Comparison of ENCODE assay signal across 26 cellular contexts in genomic region chr7:114155766-114156110, GRCh38.
"Had no signal": no experiment of that assay in that cellular context is flagged by ENCODE, and none has a peak within 500 bp of the region (broad histone marks: within the 10 kb centered on the region; RNA-seq: fewer than 3 reads in every experiment).

No MANE protein-coding gene starts in this region.

- H3K4me3 ChIP-seq: esophagus squamous epithelium, lower lobe of right lung, ovary, psoas muscle, sigmoid colon, spleen, testis, tibial artery, upper lobe of left lung had no signal

- H3K27ac ChIP-seq: esophagus squamous epithelium, lower lobe of right lung, ovary, psoas muscle, sigmoid colon, spleen, testis, tibial artery, upper lobe of left lung had no signal

- H3K4me1 Mint-ChIP-seq: natural killer cell; stimulated activated memory B cell treated with anti-CD40 and anti-IgM and Interleukin-4, amounts not matched to agents 10 μg/mL and 1 μg/mL and 100 μg/mL, for 72 hours had no signal

- H3K36me3 Mint-ChIP-seq: natural killer cell; stimulated activated memory B cell treated with anti-CD40 and anti-IgM and Interleukin-4, amounts not matched to agents 10 μg/mL and 1 μg/mL and 100 μg/mL, for 72 hours had no signal

- ATAC-seq: effector memory CD8-positive, alpha-beta T cell; left ventricle myocardium superior; lower lobe of right lung; natural killer cell; right cardiac atrium; stimulated activated memory B cell treated with anti-CD40 and anti-IgM and Interleukin-4, amounts not matched to agents 10 μg/mL and 1 μg/mL and 100 μg/mL, for 72 hours; stimulated activated naive CD8-positive, alpha-beta T cell treated with anti-CD3 and anti-CD28 coated beads, Interleukin-15, Interleukin-2, amounts not matched to agents 100 U/mL and 50 U/mL, for 24 hours had no signal

- H3K9me3 Mint-ChIP-seq: stimulated activated memory B cell treated with anti-CD40 and anti-IgM and Interleukin-4, amounts not matched to agents 10 μg/mL and 1 μg/mL and 100 μg/mL, for 72 hours had no signal

- H3K4me1 ChIP-seq: esophagus squamous epithelium, lower lobe of right lung, spleen, testis, tibial artery, upper lobe of left lung had no signal

- FAIRE-seq: endometrium, frontal cortex, keratinocyte, urothelium cell line had no signal

- H3K27me3 Mint-ChIP-seq: effector memory CD8-positive, alpha-beta T cell; stimulated activated memory B cell treated with anti-CD40 and anti-IgM and Interleukin-4, amounts not matched to agents 10 μg/mL and 1 μg/mL and 100 μg/mL, for 72 hours had no signal

- DNase-seq: cortex of kidney; effector memory CD8-positive, alpha-beta T cell; erythroblast; esophagus squamous epithelium; head of caudate nucleus; left ventricle myocardium superior; lower lobe of right lung; natural killer cell; occipital lobe; ovary; posterior cingulate gyrus; psoas muscle; right cardiac atrium; sigmoid colon; spleen; stimulated activated CD4-positive, alpha-beta T cell treated with anti-CD3 and anti-CD28 coated beads, Interleukin-4, amount 100 ng/mL, for 4 hours; stimulated activated naive CD8-positive, alpha-beta T cell treated with anti-CD3 and anti-CD28 coated beads, Interleukin-15, Interleukin-2, amounts not matched to agents 100 U/mL and 50 U/mL, for 24 hours; substantia nigra; testis; tibial artery; upper lobe of left lung had no signal

- H3K9me3 ChIP-seq: esophagus squamous epithelium, lower lobe of right lung, ovary, psoas muscle, sigmoid colon, spleen, testis, tibial artery, upper lobe of left lung had no signal

- H3K27ac Mint-ChIP-seq: effector memory CD8-positive, alpha-beta T cell; natural killer cell; stimulated activated memory B cell treated with anti-CD40 and anti-IgM and Interleukin-4, amounts not matched to agents 10 μg/mL and 1 μg/mL and 100 μg/mL, for 72 hours had no signal

- H3K4me3 Mint-ChIP-seq: effector memory CD8-positive, alpha-beta T cell; natural killer cell; stimulated activated memory B cell treated with anti-CD40 and anti-IgM and Interleukin-4, amounts not matched to agents 10 μg/mL and 1 μg/mL and 100 μg/mL, for 72 hours had no signal

- H3K36me3 ChIP-seq: esophagus squamous epithelium, lower lobe of right lung, ovary, sigmoid colon, spleen, tibial artery, upper lobe of left lung had no signal

- H3K27me3 ChIP-seq: esophagus squamous epithelium, ovary, sigmoid colon, spleen, testis, tibial artery, upper lobe of left lung had no signal
